ENCODE assay signal across 19 cellular contexts in genomic region chr3:69838217-69838616, GRCh38.
DNase-seq lines count a peak whose midpoint lies in the region; ATAC-seq and TF ChIP-seq lines count a peak whose summit lies in the region.
"Had no signal": no experiment of that assay in that cellular context is flagged by ENCODE, and none has a peak within 500 bp of the region (broad histone marks: within the 10 kb centered on the region; RNA-seq: fewer than 3 reads in every experiment).

No MANE protein-coding gene starts in this region.

- POLR2A ChIA-PET in A673 (lab: Charles Lee; ENCODE audit: low non-redundant PET): no interaction called here

- H3K9me3 ChIP-seq in hepatocyte (ENCODE audit: low read depth): no peaks in the 10 kb centered on the region
- H3K9me3 ChIP-seq in A673 (ENCODE audit: low read depth, low read length, poor library complexity, severe bottlenecking): no peaks in the 10 kb centered on the region
- H3K9me3 ChIP-seq: pancreas had no signal

- CTCF ChIA-PET in A673 (lab: Charles Lee): no interaction called here

- 50% methylated on average over 5 of the region's 5 CpGs for WGBS in hepatocyte (ENCODE audit: low lambda C conversion rate, missing lambda C conversion rate)

- no TSS peak for BruUV-seq in A673 (replicated peaks; lab: Mats Ljungman, UMichigan)

- H3K79me2 ChIP-seq in hepatocyte: no peaks in the 10 kb centered on the region

- H3K36me3 ChIP-seq in hepatocyte (replicated peaks; ENCODE audit: insufficient read depth, low read depth): no peaks in the 10 kb centered on the region
- no peaks in the 10 kb centered on the region for H3K36me3 ChIP-seq in A673 (ENCODE audit: insufficient read depth, low read length, poor library complexity, severe bottlenecking)
- H3K36me3 ChIP-seq: pancreas, transverse colon had no signal

- in situ Hi-C loops in ACHN (cut with HindIII; ENCODE audit: low pct_ligation_motif_present, low pct_unique_long_range_greater_than_20kb, low sequenced_read_pairs) (no loop called here), astrocyte of the cerebellum (cut with HindIII; ENCODE audit: low sequenced_read_pairs) (no loop called here)

- H3K4me3 ChIP-seq in astrocyte of the cerebellum (ENCODE audit: low read depth, low read length) (no peak overlapping the region), hepatocyte (no peak overlapping the region), A673 (ENCODE audit: low read depth, low read length, poor library complexity, severe bottlenecking) (no peak overlapping the region)
- H3K4me3 ChIP-seq: K562, pancreas, transverse colon had no signal

- ATAC-seq in left lobe of liver: no peak
- ATAC-seq: activated CD8-positive, alpha-beta T cell treated with anti-CD3 and anti-CD28 coated beads for 36 hours; K562 had no signal

- no peaks in the 10 kb centered on the region for H4K20me1 ChIP-seq in hepatocyte (ENCODE audit: insufficient read depth, poor library complexity, severe bottlenecking)

- peak overlapping the region; percentile 42 for H3K4me2 ChIP-seq in hepatocyte

- no peak overlapping the region for H2AFZ ChIP-seq in hepatocyte

- H3K27ac ChIP-seq in hepatocyte: no peak overlapping the region
- no peak overlapping the region for H3K27ac ChIP-seq in A673 (ENCODE audit: low read depth, low read length, poor library complexity, severe bottlenecking)
- H3K27ac ChIP-seq: C4-2B, pancreas, transverse colon had no signal

- DNase-seq in ACHN (peak; percentile 8), HCEC 1CT (peak; percentile 99), astrocyte of the cerebellum (ENCODE audit: low read depth) (peak; percentile 68), hepatocyte (ENCODE audit: low spot score) (no peak), left lobe of liver (ENCODE audit: low spot score) (no peak), A673 (ENCODE audit: low spot score) (no peak), NCI-H2171 treated with DMSO at 0.1 percent for 48 hours (lab: John Stamatoyannopoulos, UW) (no peak)
- DNase-seq in activated CD4-positive, alpha-beta T cell treated with anti-CD3 and anti-CD28 coated beads for 4 hours: no peak
- DNase-seq: activated CD8-positive, alpha-beta T cell treated with anti-CD3 and anti-CD28 coated beads for 36 hours; activated effector memory CD4-positive, alpha-beta T cell treated with Interleukin-2 at 50 U/mL for 16 hours; DND-41; NCI-H1930; pancreas; SHP77 treated with DMSO at 0.1 percent for 48 hours; stimulated activated CD4-positive, alpha-beta T cell treated with anti-CD3 and anti-CD28 coated beads, Interleukin-1b, Interleukin-23, amount 100 ng/mL, for 48 hours; stimulated activated CD8-positive, alpha-beta memory T cell treated with anti-CD3 and anti-CD28 coated beads, Interleukin-4, amount 100 ng/mL, for 48 hours; transverse colon had no signal

- H3K4me1 ChIP-seq in hepatocyte (ENCODE audit: insufficient read depth) (no peaks in the 10 kb centered on the region), A673 (ENCODE audit: insufficient read depth, low read length, poor library complexity, severe bottlenecking) (no peaks in the 10 kb centered on the region)
- H3K4me1 ChIP-seq: pancreas had no signal

- H3K9me2 ChIP-seq in hepatocyte (replicated peaks; ENCODE audit: insufficient read depth): no peaks in the 10 kb centered on the region

- intact Hi-C loops in A673 (cut with micrococcal nuclease; ENCODE audit: unreplicated experiment): no loop called here

- TF ChIP-seq CTCF in astrocyte of the cerebellum (IDR thresholded peaks at IDR 0.05; ENCODE audit: low read depth, low read length, missing control alignments) (no peak), hepatocyte (IDR thresholded peaks at IDR 0.05; ENCODE audit: poor library complexity) (no peak), A673 (conservative IDR thresholded peaks at IDR 0.05; ENCODE audit: low read depth, low read length) (no peak)

- H3K27me3 ChIP-seq in hepatocyte (no peaks in the 10 kb centered on the region), A673 (replicated peaks; ENCODE audit: insufficient read depth, low read depth, low read length, poor library complexity) (no peaks in the 10 kb centered on the region)
- H3K27me3 ChIP-seq: pancreas, transverse colon had no signal

Comparison
In these comparisons a context has a peak if more than half of its experiments do, and no peak if none do; other contexts are left out.
1. DNase-seq: peak in ACHN (single experiment), HCEC 1CT (single experiment) and astrocyte of the cerebellum (single experiment); none in hepatocyte (single experiment), activated CD4-positive, alpha-beta T cell treated with anti-CD3 and anti-CD28 coated beads for 4 hours (0 of 2), left lobe of liver (single experiment), A673 (single experiment) and NCI-H2171 treated with DMSO at 0.1 percent for 48 hours (single experiment).